ENCODE assay signal across 19 cellular contexts in genomic region chr1:101162736-101163405, GRCh38.
DNase-seq lines count a peak whose midpoint lies in the region; ATAC-seq and TF ChIP-seq lines count a peak whose summit lies in the region.
"Had no signal": no experiment of that assay in that cellular context is flagged by ENCODE, and none has a peak within 500 bp of the region (broad histone marks: within the 10 kb centered on the region; RNA-seq: fewer than 3 reads in every experiment).

No MANE protein-coding gene starts in this region.

- WGBS in esophagus squamous epithelium, 2 donors, result 55 to 63% methylated on average over 3 of the region's 3 CpGs
- 69 to 75% (median 73%) methylated on average over 3 of the region's 3 CpGs for WGBS in psoas muscle, 3 donors
- WGBS in upper lobe of left lung, 2 donors, result 77 to 78% methylated on average over 3 of the region's 3 CpGs

- TF ChIP-seq CTCF in right atrium auricular region (IDR thresholded peaks at IDR 0.05) (no peak), esophagus squamous epithelium (IDR thresholded peaks at IDR 0.05) (no peak), psoas muscle (IDR thresholded peaks at IDR 0.05) (no peak), upper lobe of left lung (IDR thresholded peaks at IDR 0.05) (no peak), left lung (IDR thresholded peaks at IDR 0.05) (no peak)

- intact Hi-C loops in cardiac septum (cut with DNase I), result loop anchor here (5.0 kb wide), 1 partner anchor 74 kb away; the partner anchor contains the start of gene S1PR1
- intact Hi-C loops in esophagus squamous epithelium (cut with DNase I), result no loop called here
- intact Hi-C loops in psoas muscle (cut with DNase I), result loop anchor here in 1 of 2 donors (2.0 kb wide), 1 partner anchor 78 kb away; no protein-coding TSS in a partner anchor
- intact Hi-C loops in left lung (cut with DNase I), result no loop called here

- ATAC-seq in psoas muscle (no peak), upper lobe of left lung (ENCODE audit: low FRiP score in 2 of 2) (no peak), left lung (no peak)
- ATAC-seq: A549; CD8-positive, alpha-beta T cell; K562 had no signal

- H3K27ac ChIP-seq in right atrium auricular region, result peak overlapping the region; percentile 46 to 58
- H3K27ac ChIP-seq in esophagus squamous epithelium, result peak overlapping the region in 3 of 4 donors; percentile 27 to 56 (median 51)
- H3K27ac ChIP-seq in psoas muscle, result peak overlapping the region; percentile 47
- H3K27ac ChIP-seq in upper lobe of left lung, result peak overlapping the region in 3 of 4 donors; percentile 10 to 75 (median 14)
- peak overlapping the region in 1 of 2 donors; percentile 38 for H3K27ac ChIP-seq in left lung
- H3K27ac ChIP-seq: A549; BLaER1 treated with 17β-estradiol and CSF1 and Interleukin-3, amounts not matched to agents 10 nM and 100 nM had no signal

- no peak overlapping the region for H3K4me3 ChIP-seq in right atrium auricular region
- no peak overlapping the region for H3K4me3 ChIP-seq in esophagus squamous epithelium
- no peak overlapping the region for H3K4me3 ChIP-seq in psoas muscle
- no peak overlapping the region for H3K4me3 ChIP-seq in upper lobe of left lung
- no peak overlapping the region for H3K4me3 ChIP-seq in left lung
- H3K4me3 ChIP-seq: A549; BLaER1 treated with 17β-estradiol and CSF1 and Interleukin-3, amounts not matched to agents 10 nM and 100 nM; K562 had no signal

- DNase-seq in right atrium auricular region (ENCODE audit: low spot score), result no peak
- no peak for DNase-seq in cardiac septum (ENCODE audit: low spot score)
- no peak for DNase-seq in esophagus squamous epithelium (lab: John Stamatoyannopoulos, UW)
- no peak for DNase-seq in psoas muscle
- DNase-seq in upper lobe of left lung, result no peak
- DNase-seq in globus pallidus (ENCODE audit: low spot score), result no peak
- no peak for DNase-seq in left lung
- no peak for DNase-seq in HuH-7 (ENCODE audit: low spot score)
- DNase-seq: Calu3; CD8-positive, alpha-beta T cell; GF-D8; H7; NCI-H1105; NCI-H2081 treated with DMSO at 0.1 percent for 48 hours; OCI-M1; SHP77 treated with DMSO at 0.1 percent for 48 hours had no signal

- no peak for TF ChIP-seq POLR2A in esophagus squamous epithelium (IDR thresholded peaks at IDR 0.05)
- no peak for TF ChIP-seq POLR2A in upper lobe of left lung (IDR thresholded peaks at IDR 0.05)

- H3K36me3 ChIP-seq in right atrium auricular region (no peaks in the 10 kb centered on the region), esophagus squamous epithelium (no peaks in the 10 kb centered on the region), psoas muscle (ENCODE audit: insufficient read depth in 1 of 2, low read depth in 1 of 2) (no peaks in the 10 kb centered on the region), upper lobe of left lung (no peaks in the 10 kb centered on the region), left lung (no peaks in the 10 kb centered on the region)
- H3K36me3 ChIP-seq: BLaER1 treated with 17β-estradiol and CSF1 and Interleukin-3, amounts not matched to agents 10 nM and 100 nM had no signal

- H3K9me3 ChIP-seq in right atrium auricular region, result no peaks in the 10 kb centered on the region
- no peaks in the 10 kb centered on the region for H3K9me3 ChIP-seq in esophagus squamous epithelium
- H3K9me3 ChIP-seq in psoas muscle, result no peaks in the 10 kb centered on the region
- H3K9me3 ChIP-seq in upper lobe of left lung, result no peaks in the 10 kb centered on the region
- H3K9me3 ChIP-seq in left lung, result no peaks in the 10 kb centered on the region
- H3K9me3 ChIP-seq: A549 had no signal

- H3K4me1 ChIP-seq in right atrium auricular region (peaks cover 0 to 18% of the 10 kb centered on the region in 2 donors), esophagus squamous epithelium (no peaks in the 10 kb centered on the region), psoas muscle (no peaks in the 10 kb centered on the region), upper lobe of left lung (peaks cover 0 to 18% (median 4%) of the 10 kb centered on the region in 4 donors), left lung (peaks cover 0 to 15% of the 10 kb centered on the region in 2 donors)
- H3K4me1 ChIP-seq: A549 had no signal

- H3K27me3 ChIP-seq in right atrium auricular region, result no peaks in the 10 kb centered on the region
- no peaks in the 10 kb centered on the region for H3K27me3 ChIP-seq in esophagus squamous epithelium
- no peaks in the 10 kb centered on the region for H3K27me3 ChIP-seq in psoas muscle (ENCODE audit: insufficient read depth in 3 of 3, low read length in 2 of 3)
- no peaks in the 10 kb centered on the region for H3K27me3 ChIP-seq in upper lobe of left lung
- H3K27me3 ChIP-seq in left lung, result no peaks in the 10 kb centered on the region
- H3K27me3 ChIP-seq: BLaER1 treated with 17β-estradiol and CSF1 and Interleukin-3, amounts not matched to agents 10 nM and 100 nM had no signal

- TF ChIP-seq EP300 in upper lobe of left lung (IDR thresholded peaks at IDR 0.05), result no peak
